ENCODE assay signal across 19 cellular contexts in genomic region chr5:62568800-62569432, GRCh38. TPM values are rescaled to one million over a fixed set of nuclear protein-coding genes. Genes with fewer than 3 reads are reported as not detected.
DNase-seq lines count a peak whose midpoint lies in the region; TF ChIP-seq lines count a peak whose summit lies in the region.
"Had no signal": no experiment of that assay in that cellular context is flagged by ENCODE, and none has a peak within 500 bp of the region (broad histone marks: within the 10 kb centered on the region; RNA-seq: fewer than 3 reads in every experiment).

No MANE protein-coding gene starts in this region.

- WGBS in thyroid gland, 2 donors, result 94 to 98% methylated on average over 2 of the region's 2 CpGs

- H3K27ac ChIP-seq in thyroid gland, result no peak overlapping the region

- H3K9me3 Mint-ChIP-seq in Caco-2 (ENCODE audit: unreplicated experiment), result peaks cover 28% of the 10 kb centered on the region
- H3K9me3 Mint-ChIP-seq in activated T-helper 2 cell treated with anti-CD3 and anti-CD28 coated beads, Interferon-gamma antibody, Interleukin-2, Interleukin-4, amounts not matched to agents 10 μg/mL and 5 μg/mL and 100 μg/mL, durations not matched to agents 14 hours and 24 hours and 36 hours, result peaks cover 35% of the 10 kb centered on the region

- peak in 1 of 2 experiments; percentile 5 for DNase-seq in Caco-2
- DNase-seq in activated T-helper 2 cell treated with anti-CD3 and anti-CD28 coated beads, Interferon-gamma antibody, Interleukin-2, Interleukin-4, amounts not matched to agents 10 μg/mL and 5 μg/mL and 100 μg/mL, durations not matched to agents 14 hours and 24 hours and 36 hours (ENCODE audit: low spot score), result no peak
- peak; percentile 93 for DNase-seq in islet precursor cell
- no peak for DNase-seq in NK-92 treated with Interleukin-12 subunit alpha and Interleukin-12 subunit beta, amount 100 ng/mL, for 24 hours (lab: John Stamatoyannopoulos, UW)
- DNase-seq in NCI-H446 treated with DMSO at 0.1 percent for 48 hours (lab: John Stamatoyannopoulos, UW), result no peak
- DNase-seq in HPDE6-E6E7 (ENCODE audit: extremely low spot score), result no peak
- no peak for DNase-seq in thyroid gland
- DNase-seq: CD4-positive, alpha-beta T cell; DMS79; GDM1; H7; IMR-90; Kasumi-1; NCI-H1417; NCI-H1930; NCI-H2171; NCI-H510A had no signal

- H3K36me3 ChIP-seq in Caco-2 (ENCODE audit: control insufficient read depth, insufficient read depth, low read length), result no peaks in the 10 kb centered on the region
- peaks cover 3% of the 10 kb centered on the region; the same call in 1 of the 2 replicates for H3K36me3 ChIP-seq in ES-I3 (ENCODE audit: insufficient read depth, low read length)
- no peaks in the 10 kb centered on the region for H3K36me3 ChIP-seq in thyroid gland

- no peaks in the 10 kb centered on the region for H3K27me3 Mint-ChIP-seq in Caco-2 (ENCODE audit: insufficient read depth, unreplicated experiment)
- no peaks in the 10 kb centered on the region for H3K27me3 Mint-ChIP-seq in activated T-helper 2 cell treated with anti-CD3 and anti-CD28 coated beads, Interferon-gamma antibody, Interleukin-2, Interleukin-4, amounts not matched to agents 10 μg/mL and 5 μg/mL and 100 μg/mL, durations not matched to agents 14 hours and 24 hours and 36 hours (ENCODE audit: low read depth)
- H3K27me3 Mint-ChIP-seq: B cell; CD4-positive, alpha-beta T cell had no signal

- H3K36me3 Mint-ChIP-seq in Caco-2 (ENCODE audit: insufficient read depth, unreplicated experiment), result peaks cover 44% of the 10 kb centered on the region
- H3K36me3 Mint-ChIP-seq in activated T-helper 2 cell treated with anti-CD3 and anti-CD28 coated beads, Interferon-gamma antibody, Interleukin-2, Interleukin-4, amounts not matched to agents 10 μg/mL and 5 μg/mL and 100 μg/mL, durations not matched to agents 14 hours and 24 hours and 36 hours (ENCODE audit: low read depth), result peaks cover 58% of the 10 kb centered on the region

- TF ChIP-seq CTCF in Caco-2 (IDR thresholded peaks at IDR 0.05; ENCODE audit: insufficient read depth in 1 of 2, low read depth in 1 of 2, low read length in 1 of 2, severe bottlenecking in 1 of 2, unreplicated experiment in 1 of 2) (no peak), thyroid gland (IDR thresholded peaks at IDR 0.05) (no peak)

- peaks cover 9% of the 10 kb centered on the region for H3K4me1 Mint-ChIP-seq in Caco-2 (ENCODE audit: low read depth, unreplicated experiment)
- H3K4me1 Mint-ChIP-seq in activated T-helper 2 cell treated with anti-CD3 and anti-CD28 coated beads, Interferon-gamma antibody, Interleukin-2, Interleukin-4, amounts not matched to agents 10 μg/mL and 5 μg/mL and 100 μg/mL, durations not matched to agents 14 hours and 24 hours and 36 hours (ENCODE audit: low read depth), result peaks cover 12% of the 10 kb centered on the region

- H3K9ac ChIP-seq in ES-I3 (ENCODE audit: low read depth, low read length), result 0 out of 2 replicates have a peak overlapping the region, but pooled peaks have one; percentile 3

- H3K9me3 ChIP-seq in Caco-2 (peaks cover 4% of the 10 kb centered on the region; the same call in 1 of the 2 replicates), ES-I3 (ENCODE audit: control insufficient read depth, insufficient read depth, low read length) (no peaks in the 10 kb centered on the region), thyroid gland (no peaks in the 10 kb centered on the region)

- H3K4me3 ChIP-seq in Caco-2 (ENCODE audit: low read depth, low read length), result no peak overlapping the region
- H3K4me3 ChIP-seq in thyroid gland (replicated peaks in 1 of 3), result no peak overlapping the region

- H3K4me3 Mint-ChIP-seq in Caco-2 (ENCODE audit: unreplicated experiment), result no peak overlapping the region
- H3K4me3 Mint-ChIP-seq in activated T-helper 2 cell treated with anti-CD3 and anti-CD28 coated beads, Interferon-gamma antibody, Interleukin-2, Interleukin-4, amounts not matched to agents 10 μg/mL and 5 μg/mL and 100 μg/mL, durations not matched to agents 14 hours and 24 hours and 36 hours (ENCODE audit: low read depth), result no peak overlapping the region
- H3K4me3 Mint-ChIP-seq: B cell; CD4-positive, alpha-beta T cell had no signal

- BruUV-seq in Caco-2 (replicated peaks; lab: Mats Ljungman, UMichigan), result no TSS peak

- POLR2A ChIA-PET in Caco-2 (lab: Charles Lee), result no interaction called here

- CTCF ChIA-PET in Caco-2 (lab: Charles Lee), result interaction anchor here (1.2 kb wide), 1 partner anchor 13 kb away, joined by 3 read pairs; no protein-coding TSS in a partner anchor

- H3K27me3 ChIP-seq in Caco-2 (replicated peaks; ENCODE audit: control insufficient read depth, insufficient read depth, low read length), result no peaks in the 10 kb centered on the region
- no peaks in the 10 kb centered on the region for H3K27me3 ChIP-seq in thyroid gland

- intact Hi-C loops in Caco-2 (cut with micrococcal nuclease; ENCODE audit: unreplicated experiment) (no loop called here), thyroid gland (cut with DNase I) (no loop called here)
- intact Hi-C loops in activated T-helper 2 cell treated with anti-CD3 and anti-CD28 coated beads, Interferon-gamma antibody, Interleukin-2, Interleukin-4, amounts not matched to agents 10 μg/mL and 5 μg/mL and 100 μg/mL, durations not matched to agents 14 hours and 24 hours and 36 hours (cut with micrococcal nuclease), result no loop called here

- no peaks in the 10 kb centered on the region for H3K4me1 ChIP-seq in Caco-2
- peaks cover 12% of the 10 kb centered on the region for H3K4me1 ChIP-seq in ES-I3 (ENCODE audit: insufficient read depth, low read length)
- H3K4me1 ChIP-seq in thyroid gland, result no peaks in the 10 kb centered on the region

- TF ChIP-seq POLR2A in thyroid gland (IDR thresholded peaks at IDR 0.05), result no peak

- peak overlapping the region; percentile 6 for H3K27ac Mint-ChIP-seq in Caco-2 (ENCODE audit: unreplicated experiment)
- H3K27ac Mint-ChIP-seq in activated T-helper 2 cell treated with anti-CD3 and anti-CD28 coated beads, Interferon-gamma antibody, Interleukin-2, Interleukin-4, amounts not matched to agents 10 μg/mL and 5 μg/mL and 100 μg/mL, durations not matched to agents 14 hours and 24 hours and 36 hours, result peak overlapping the region; percentile 51
- H3K27ac Mint-ChIP-seq: B cell; CD4-positive, alpha-beta T cell had no signal

RNA-seq across cellular contexts. Expression of gene LRRC70, which starts 9.7 kb away (rescaled TPM):
- total RNA-seq in Caco-2 (2022), result 0.56 and 0.68 TPM in 2 replicates
- 0.46 and 1.1 TPM in 2 replicates for total RNA-seq in activated T-helper 2 cell treated with anti-CD3 and anti-CD28 coated beads, Interferon-gamma antibody, Interleukin-2, Interleukin-4, amounts not matched to agents 10 μg/mL and 5 μg/mL and 100 μg/mL, durations not matched to agents 14 hours and 24 hours and 36 hours
- total RNA-seq in thyroid gland, result 10 to 100 TPM in 2 of 4 donors, 1 to 10 TPM in 2; 8.0 to 15.3 (median 10.4) TPM
